Comparison of ENCODE assay signal across 8 cellular contexts in the genomic region with DNA sequence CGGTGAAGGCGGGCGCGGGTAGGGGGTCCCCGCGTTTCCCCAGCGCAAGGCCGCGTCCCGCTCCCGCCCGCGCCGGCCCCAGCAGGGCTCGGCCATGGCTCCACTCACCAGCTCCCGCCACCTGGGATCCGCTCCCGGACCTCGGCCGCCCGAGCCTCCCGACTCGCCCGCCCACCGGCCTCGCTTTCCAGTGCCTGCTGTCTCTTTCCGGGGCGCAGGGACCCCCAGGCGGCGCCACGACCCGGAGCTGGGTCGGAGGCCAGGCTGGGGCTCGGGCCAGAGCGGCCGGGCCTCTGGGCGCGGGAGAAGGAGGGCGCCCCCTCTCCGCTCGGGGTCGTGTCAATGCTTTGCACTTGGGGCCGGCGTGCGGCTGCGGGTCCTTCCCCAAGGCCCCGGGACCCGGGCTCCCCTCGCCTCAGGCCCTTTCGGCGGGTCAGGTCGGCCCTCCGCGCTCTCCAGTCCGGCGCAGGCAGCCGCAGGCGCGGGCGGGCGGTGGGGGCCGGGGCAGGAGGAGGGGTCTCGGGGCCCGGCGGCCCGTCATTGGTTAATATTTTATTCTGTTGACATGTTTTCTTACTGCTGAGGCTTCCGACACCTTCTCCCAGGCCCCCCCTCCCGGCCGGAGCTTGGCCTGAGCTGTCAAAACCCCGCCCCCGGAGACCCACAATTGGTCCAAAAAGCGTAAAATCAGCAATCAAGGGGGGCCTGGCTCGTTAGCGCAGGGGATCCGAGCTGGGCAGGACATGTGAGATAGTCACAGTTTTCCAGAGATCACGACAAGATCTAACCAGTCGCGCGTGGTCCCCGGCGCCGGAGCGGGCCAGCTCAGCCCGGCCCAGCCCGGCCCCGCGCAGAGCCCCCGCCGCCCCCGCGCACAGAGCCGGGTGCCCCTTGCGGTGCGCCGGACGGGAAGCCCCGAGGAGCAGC. TPM values are rescaled to one million over a fixed set of nuclear protein-coding genes. Genes with fewer than 3 reads are reported as not detected.
DNase-seq lines count a peak whose midpoint lies in the region; ATAC-seq and TF ChIP-seq lines count a peak whose summit lies in the region.

Gene TBX2 (plus strand): TSS at position 713 of the 927 bp plus-strand sequence. CDS start 334 bp downstream, outside the sequence.

- no peaks in the 10 kb centered on the region for H3K9me3 ChIP-seq in stomach
- no peaks in the 10 kb centered on the region for H3K9me3 ChIP-seq in OCI-LY7 (ENCODE audit: low read length)

- TF ChIP-seq EP300 in stomach (IDR thresholded peaks at IDR 0.05): no peak

- BruUV-seq in OCI-LY7 (replicated peaks; lab: Mats Ljungman, UMichigan): no TSS peak

- no peak for ATAC-seq in GM21526 (IDR thresholded peaks at IDR 0.05; ENCODE audit: low FRiP score, unreplicated experiment)

- no peak for TF ChIP-seq CTCF in cardiac fibroblast (IDR thresholded peaks at IDR 0.05; ENCODE audit: low read depth, low read length)
- no peak for TF ChIP-seq CTCF in stomach (IDR thresholded peaks at IDR 0.05)
- no peak for TF ChIP-seq CTCF in OCI-LY7 (conservative IDR thresholded peaks at IDR 0.05; ENCODE audit: low read length)

- H3K9me2 ChIP-seq in OCI-LY7 (ENCODE audit: insufficient read depth, low read length): no peaks in the 10 kb centered on the region

- H4K20me1 ChIP-seq in OCI-LY7 (ENCODE audit: insufficient read depth, low read length): no peaks in the 10 kb centered on the region

- TF ChIP-seq POLR2A in stomach (IDR thresholded peaks at IDR 0.05): no peak

- H3K36me3 ChIP-seq in stomach: peaks cover 0 to 2% (median 0%) of the 10 kb centered on the region in 4 donors
- H3K36me3 ChIP-seq in OCI-LY7 (ENCODE audit: insufficient read depth, low read length): no peaks in the 10 kb centered on the region

- H3K27me3 ChIP-seq in stomach: peaks cover 46 to 100% (median 87%) of the 10 kb centered on the region in 3 donors

- no peak within 1 kb of the TSS for H3K4me2 ChIP-seq in OCI-LY7 (ENCODE audit: low read length)

- POLR2A ChIA-PET in OCI-LY7 (lab: Charles Lee): no interaction called here

- CTCF ChIA-PET in OCI-LY7 (lab: Charles Lee; ENCODE audit: unreplicated experiment): no interaction called here

- H2AFZ ChIP-seq in OCI-LY7 (ENCODE audit: low read length): no peak within 1 kb of the TSS

- DNase-seq in NCI-H446 treated with DMSO at 0.1 percent for 48 hours (lab: John Stamatoyannopoulos, UW) (peak; percentile 84), cardiac fibroblast (ENCODE audit: low read depth in 2 of 2) (peak; percentile 95 to 97), left kidney (ENCODE audit: low read depth, low spot score) (peak; percentile 96), stomach (peak; percentile 51), OCI-LY7 (ENCODE audit: low spot score) (no peak), GF-D8 (lab: John Stamatoyannopoulos, UW) (no peak)

- H3K27ac ChIP-seq in stomach: peak within 1 kb of the TSS; percentile 78 to 93 (median 84)
- H3K27ac ChIP-seq in OCI-LY7 (ENCODE audit: low read depth, low read length, poor library complexity, severe bottlenecking): no peak within 1 kb of the TSS

- intact Hi-C loops in stomach (cut with DNase I; ENCODE audit: low total_unique reads) (loop anchor here (10.0 kb wide), 1 partner anchor 415 kb away; no protein-coding TSS in a partner anchor), OCI-LY7 (cut with micrococcal nuclease; ENCODE audit: unreplicated experiment) (no loop called here)

- H3K79me2 ChIP-seq in OCI-LY7 (ENCODE audit: insufficient read depth, low read depth, low read length): no peaks in the 10 kb centered on the region

- H3K4me3 ChIP-seq in GM08714 (ENCODE audit: low read length) (peak within 1 kb of the TSS; percentile 38), cardiac fibroblast (replicated peaks in 1 of 2; ENCODE audit: low read depth in 2 of 2, low read length in 2 of 2) (peak within 1 kb of the TSS; percentile 65 to 72), stomach (peak within 1 kb of the TSS; percentile 46 to 75 (median 54)), OCI-LY7 (ENCODE audit: low read depth, low read length, poor library complexity, severe bottlenecking) (no peak within 1 kb of the TSS)

- H3K4me1 ChIP-seq in stomach: peaks cover 36 to 78% (median 73%) of the 10 kb centered on the region in 4 donors
- no peaks in the 10 kb centered on the region for H3K4me1 ChIP-seq in OCI-LY7 (ENCODE audit: insufficient read depth, low read length, poor library complexity, severe bottlenecking)

- WGBS in stomach, 5 donors: 2 to 4% (median 3%) methylated on average over 64 to 97 of the region's 97 CpGs

RNA-seq across cellular contexts. Expression of gene TBX2, which starts in this region (rescaled TPM):
- total RNA-seq in stomach: 10 to 100 TPM in 4 of 5 donors, under 1 TPM in 1; 0.58 to 31.6 (median 22.3) TPM
- polyA plus RNA-seq in stomach: 10 to 100 TPM in 2 of 3 donors, 1 to 10 TPM in 1; 9.4 to 27.0 (median 21.8) TPM
- total RNA-seq in OCI-LY7 (2014; rRNA removed; shearing (Covaris generic)): not detected in 2 replicates
- total RNA-seq in OCI-LY7 (2022): not detected in 2 replicates

Comparison
In these comparisons a context has a peak if more than half of its experiments do, and no peak if none do; other contexts are left out.
1. DNase-seq: peak in NCI-H446 treated with DMSO at 0.1 percent for 48 hours (single experiment), cardiac fibroblast (2 of 2), left kidney (single experiment) and stomach (single experiment); none in OCI-LY7 (single experiment) and GF-D8 (single experiment).